ENCODE assay signal across 21 cellular contexts in genomic region chr1:204251286-204251685, GRCh38. TPM values are rescaled to one million over a fixed set of nuclear protein-coding genes. Genes with fewer than 3 reads are reported as not detected.
"Had no signal": no experiment of that assay in that cellular context is flagged by ENCODE, and none has a peak within 500 bp of the region (broad histone marks: within the 10 kb centered on the region; RNA-seq: fewer than 3 reads in every experiment).

No MANE protein-coding gene starts in this region.

- H3K4me3 ChIP-seq: SJSA1, SK-N-MC had no signal

- H3K36me3 ChIP-seq: SJSA1 had no signal

- H3K4me2 ChIP-seq: KMS-11 had no signal

- H3K27ac ChIP-seq: KMS-11, SJSA1, SK-N-MC had no signal

- H3K27me3 ChIP-seq: SJSA1 had no signal

- FAIRE-seq: RCC 7860 had no signal

- H3K9me3 ChIP-seq: SJSA1 had no signal

- DNase-seq: Kasumi-1, MM.1S, NCI-H1092 treated with DMSO at 0.1 percent for 48 hours, NCI-H1436 treated with DMSO at 0.1 percent for 48 hours, NCI-H1694, NCI-H187 treated with DMSO at 0.1 percent for 48 hours, NCI-H2029 treated with DMSO at 0.1 percent for 48 hours, NCI-H2171 treated with DMSO at 0.1 percent for 48 hours, NCI-H345, NCI-H524, NCI-H526 treated with DMSO at 0.1 percent for 48 hours, NCI-H748 treated with DMSO at 0.1 percent for 48 hours, RPMI8226, SIG-M5 had no signal

- H3K9ac ChIP-seq: KMS-11 had no signal

RNA-seq across cellular contexts. Expression of gene GOLT1A, which starts 37.5 kb away (rescaled TPM):
- total RNA-seq: IMR-90, NCI-H460, Right ventricle myocardium superior, SJSA1 had no signal

RNA-seq across cellular contexts. Expression of gene KISS1, which starts 55.0 kb away (rescaled TPM):
- total RNA-seq: NCI-H460, Right ventricle myocardium superior had no signal
